In the genomic region with DNA sequence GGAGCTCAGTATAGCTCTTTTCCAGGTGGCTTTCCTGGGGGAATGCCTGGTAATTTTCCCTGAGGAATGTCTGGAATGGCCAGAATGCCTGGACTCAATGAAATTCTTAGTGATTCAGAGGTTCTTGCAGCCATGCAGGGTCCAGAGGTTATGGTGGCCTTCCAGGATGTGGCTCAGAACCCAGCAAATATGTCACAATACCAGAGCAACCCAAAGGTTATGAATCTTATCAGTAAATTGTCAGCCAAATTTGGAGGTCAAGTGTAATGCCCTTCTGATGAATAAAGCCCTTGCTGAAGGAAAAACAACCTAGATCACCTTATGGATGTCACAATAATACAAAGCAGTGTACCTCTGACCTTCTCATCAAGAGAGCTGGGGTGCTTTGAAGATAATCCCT, we compare ENCODE assay signal across 7 cellular contexts.
DNase-seq lines count a peak whose midpoint lies in the region; TF ChIP-seq lines count a peak whose summit lies in the region.
"Not testable (repeated sequence)": the region's sequence is repeated elsewhere in the genome, so short reads cannot be mapped to it uniquely, and the experiment has no call there.

No MANE protein-coding gene starts in this region.

- H3K27ac Mint-ChIP-seq in Caco-2 (ENCODE audit: unreplicated experiment): not testable (repeated sequence)

- intact Hi-C loops in Caco-2 (cut with micrococcal nuclease; ENCODE audit: unreplicated experiment): not testable (repeated sequence)

- POLR2A ChIA-PET in Caco-2 (lab: Charles Lee): interaction anchor here (0.5 kb wide), 1 partner anchor 251 kb away, joined by 3 read pairs; no protein-coding TSS in a partner anchor

- not testable (repeated sequence) for H3K4me1 ChIP-seq in Caco-2

- peaks cover 64% of the 10 kb centered on the region for H3K9me3 Mint-ChIP-seq in Caco-2 (ENCODE audit: unreplicated experiment)

- in situ Hi-C loops in G401 (cut with HindIII; ENCODE audit: low sequenced_read_pairs): not testable (repeated sequence)

- not testable (repeated sequence) for H3K27me3 ChIP-seq in Caco-2 (replicated peaks; ENCODE audit: control insufficient read depth, insufficient read depth, low read length)

- peaks cover 18% of the 10 kb centered on the region for H3K9me3 ChIP-seq in Caco-2

- DNase-seq in Caco-2 (peak; percentile 47 to 78), G401 (ENCODE audit: low spot score) (peak; percentile 10), HS-5 (ENCODE audit: low read depth) (peak; percentile 71), RPMI7951 (ENCODE audit: low read depth) (peak; percentile 70), cerebellar cortex (ENCODE audit: low spot score) (peak; percentile 57), glomerular visceral epithelial cell (ENCODE audit: extremely low spot score) (peak; percentile 77), renal cortical epithelial cell (ENCODE audit: low read depth) (peak; percentile 68)

- not testable (repeated sequence) for H3K36me3 ChIP-seq in Caco-2 (ENCODE audit: control insufficient read depth, insufficient read depth, low read length)

- TF ChIP-seq CTCF in Caco-2 (IDR thresholded peaks at IDR 0.05; ENCODE audit: insufficient read depth in 1 of 2, low read depth in 1 of 2, low read length in 1 of 2, severe bottlenecking in 1 of 2, unreplicated experiment in 1 of 2): not testable (repeated sequence)

- not testable (repeated sequence) for H3K36me3 Mint-ChIP-seq in Caco-2 (ENCODE audit: insufficient read depth, unreplicated experiment)

- H3K27me3 Mint-ChIP-seq in Caco-2 (ENCODE audit: insufficient read depth, unreplicated experiment): not testable (repeated sequence)

- H3K4me1 Mint-ChIP-seq in Caco-2 (ENCODE audit: low read depth, unreplicated experiment): peaks cover 14% of the 10 kb centered on the region

- BruUV-seq in Caco-2 (replicated peaks; lab: Mats Ljungman, UMichigan): not testable (repeated sequence)

- H3K4me3 ChIP-seq in Caco-2 (ENCODE audit: low read depth, low read length): not testable (repeated sequence)

- CTCF ChIA-PET in Caco-2 (lab: Charles Lee): not testable (repeated sequence)

- not testable (repeated sequence) for H3K4me3 Mint-ChIP-seq in Caco-2 (ENCODE audit: unreplicated experiment)

Comparison
In these comparisons a context has a peak if more than half of its experiments do, and no peak if none do; other contexts are left out.
1. DNase-seq: peak in every context shown above with its lines; median percentile 77 in glomerular visceral epithelial cell; 71 in HS-5; 70 in RPMI7951; 68 in renal cortical epithelial cell; 62 in Caco-2; 57 in cerebellar cortex; 10 in G401.